Comparison of ENCODE assay signal across 8 cellular contexts in the genomic region with DNA sequence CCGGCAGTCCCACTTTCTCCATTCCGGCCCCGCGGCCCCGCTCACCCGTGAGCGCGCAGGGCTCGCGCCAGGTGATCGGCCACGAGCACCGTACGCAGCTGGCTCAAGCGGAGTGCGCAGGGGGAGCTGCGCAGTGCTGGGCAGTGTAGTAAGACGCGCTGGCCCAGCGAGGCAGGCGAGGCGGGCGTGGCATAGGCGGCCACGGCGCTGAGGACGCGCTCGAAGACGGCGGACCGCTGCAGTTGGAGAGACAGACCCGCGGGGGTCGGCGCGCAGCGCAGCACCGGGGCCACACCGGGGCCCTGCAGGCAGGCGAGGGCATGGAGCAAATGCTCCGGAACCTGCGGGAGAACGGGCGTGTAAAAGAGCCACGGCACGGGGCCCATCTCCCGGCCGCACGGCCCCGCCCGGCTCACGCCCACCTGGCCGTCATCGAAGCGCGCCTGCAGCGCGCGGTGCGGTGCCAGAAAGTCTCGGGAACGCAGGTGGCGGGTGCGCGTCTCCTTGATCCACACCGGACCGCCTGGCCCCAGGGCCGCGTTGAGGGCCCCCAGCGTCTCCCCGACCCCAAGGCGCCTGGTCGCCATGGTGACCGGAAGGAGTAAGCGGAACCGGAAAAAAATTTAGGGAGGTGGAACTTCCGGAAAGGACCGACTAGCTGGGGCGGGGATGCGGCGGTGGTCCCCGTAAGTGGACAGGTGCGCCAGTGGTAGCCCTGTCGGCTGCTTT. TPM values are rescaled to one million over a fixed set of nuclear protein-coding genes. Genes with fewer than 3 reads are reported as not detected.
DNase-seq lines count a peak whose midpoint lies in the region; ATAC-seq and TF ChIP-seq lines count a peak whose summit lies in the region.

A gene with protein sequence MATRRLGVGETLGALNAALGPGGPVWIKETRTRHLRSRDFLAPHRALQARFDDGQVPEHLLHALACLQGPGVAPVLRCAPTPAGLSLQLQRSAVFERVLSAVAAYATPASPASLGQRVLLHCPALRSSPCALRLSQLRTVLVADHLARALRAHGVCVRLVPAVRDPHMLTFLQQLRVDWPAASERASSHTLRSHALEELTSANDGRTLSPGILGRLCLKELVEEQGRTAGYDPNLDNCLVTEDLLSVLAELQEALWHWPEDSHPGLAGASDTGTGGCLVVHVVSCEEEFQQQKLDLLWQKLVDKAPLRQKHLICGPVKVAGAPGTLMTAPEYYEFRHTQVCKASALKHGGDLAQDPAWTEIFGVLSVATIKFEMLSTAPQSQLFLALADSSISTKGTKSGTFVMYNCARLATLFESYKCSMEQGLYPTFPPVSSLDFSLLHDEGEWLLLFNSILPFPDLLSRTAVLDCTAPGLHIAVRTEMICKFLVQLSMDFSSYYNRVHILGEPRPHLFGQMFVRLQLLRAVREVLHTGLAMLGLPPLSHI (minus strand): TSS at position 603 of the 729 bp plus-strand sequence. CDS start 16 bp downstream, at position 587.

- H3K36me3 ChIP-seq in BE2C, result peaks cover 24% of the 10 kb centered on the region
- peaks cover 40% of the 10 kb centered on the region for H3K36me3 ChIP-seq in OCI-LY3 (replicated peaks; ENCODE audit: low read depth, low read length)
- H3K36me3 ChIP-seq in mesodermal cell (ENCODE audit: control insufficient read depth, insufficient read depth, low read length), result peaks cover 46% of the 10 kb centered on the region

- no peaks in the 10 kb centered on the region for H3K9me3 ChIP-seq in BE2C
- H3K9me3 ChIP-seq in OCI-LY3 (ENCODE audit: insufficient read depth, low read length), result no peaks in the 10 kb centered on the region
- no peaks in the 10 kb centered on the region for H3K9me3 ChIP-seq in mesodermal cell (ENCODE audit: control insufficient read depth, low read length)

- peaks cover 40% of the 10 kb centered on the region for H3K79me2 ChIP-seq in OCI-LY3 (ENCODE audit: low read length)

- DNase-seq in BE2C (peak; percentile 50), HEK293T (ENCODE audit: extremely low spot score) (peak; percentile 52), activated T-cell treated with anti-CD3 and anti-CD28 coated beads for 1 hour (ENCODE audit: low read depth) (peak; percentile 22), epidermal melanocyte (ENCODE audit: insufficient read length, low spot score) (peak; percentile 39)
- DNase-seq in stimulated activated naive CD4-positive, alpha-beta T cell treated with Interleukin-2 at 50 U/mL for 16 hours (lab: John Stamatoyannopoulos, UW), result peak; percentile 51

- peaks cover 18% of the 10 kb centered on the region for H4K20me1 ChIP-seq in OCI-LY3 (ENCODE audit: insufficient read depth, low read length)

- peak within 1 kb of the TSS; percentile 62 for H3K9ac ChIP-seq in OCI-LY3 (ENCODE audit: low read length)

- ATAC-seq in HG03342 (IDR thresholded peaks at IDR 0.05; ENCODE audit: unreplicated experiment), result no peak

- peak within 1 kb of the TSS; percentile 57 for H3K27ac ChIP-seq in OCI-LY3 (ENCODE audit: low read length)
- H3K27ac ChIP-seq in mesodermal cell (ENCODE audit: low read depth, low read length, severe bottlenecking), result peak within 1 kb of the TSS; percentile 6

- H3K4me1 ChIP-seq in BE2C (no peaks in the 10 kb centered on the region), OCI-LY3 (ENCODE audit: low read length) (peaks cover 20% of the 10 kb centered on the region), mesodermal cell (ENCODE audit: control insufficient read depth, insufficient read depth, low read length, poor library complexity, severe bottlenecking) (peaks cover 10% of the 10 kb centered on the region)

- 1% methylated on average over 79 to 82 of the region's 85 CpGs for WGBS in mesodermal cell (ENCODE audit: insufficient coverage in 2 of 2), 2 experiments

- H3K4me3 ChIP-seq in BE2C (ENCODE audit: low read depth, low read length) (peak within 1 kb of the TSS; percentile 70), OCI-LY3 (ENCODE audit: low read length) (peak within 1 kb of the TSS; percentile 81), mesodermal cell (ENCODE audit: extremely low read depth, insufficient read depth, low read length, poor library complexity, severe bottlenecking) (peak within 1 kb of the TSS; percentile 76)

- TF ChIP-seq CTCF in BE2C (IDR thresholded peaks at IDR 0.05; ENCODE audit: low read depth, low read length) (no peak), OCI-LY3 (IDR thresholded peaks at IDR 0.05; ENCODE audit: low read depth, low read length) (no peak)

- peak within 1 kb of the TSS; percentile 23; the same call in 1 of the 2 replicates for H2AFZ ChIP-seq in OCI-LY3 (ENCODE audit: low read depth, low read length)

- H3K27me3 ChIP-seq in BE2C (no peaks in the 10 kb centered on the region), OCI-LY3 (ENCODE audit: low read depth, low read length) (no peaks in the 10 kb centered on the region)

- POLR2A ChIA-PET in HEK293T (lab: Yijun Ruan, JAX), result interaction anchor here (0.6 to 9.9 kb wide), 6 partner anchors 11 to 76 kb away, joined by 3 to 204 read pairs (median 22); a partner anchor contains a TSS

- H3K4me2 ChIP-seq in OCI-LY3 (ENCODE audit: low read length), result peak within 1 kb of the TSS; percentile 78

- CTCF ChIA-PET in HEK293T (lab: Yijun Ruan, JAX), result interaction anchor here (0.6 to 1.0 kb wide), 2 partner anchors 76 to 458 kb away, joined by 3 read pairs; no protein-coding TSS in a partner anchor

TF ChIP-seq in HEK293T, 16 proteins besides CTCF, POLR2A, EP300 and RAD21:
- TF ChIP-seq SUZ12 (IDR thresholded peaks at IDR 0.05), result no peak
- no peak for TF ChIP-seq FOXM1 (IDR thresholded peaks at IDR 0.05; ENCODE audit: borderline replicate concordance)
- TF ChIP-seq ARNT (IDR thresholded peaks at IDR 0.05), result no peak
- TF ChIP-seq CTBP1 (IDR thresholded peaks at IDR 0.05; ENCODE audit: borderline replicate concordance), result peak; percentile 63; the same call in 1 of the 2 replicates
- peak; percentile 41 for TF ChIP-seq L3MBTL2 (conservative IDR thresholded peaks at IDR 0.05)
TF ChIP-seq in HEK293T: peak in this region for 2.

RNA-seq across cellular contexts. Expression of the gene that starts here (rescaled TPM):
- 25.8 TPM for polyA plus RNA-seq in BE2C (2012; ENCODE audit: insufficient read depth, insufficient read length, low read depth)
- 50.2 TPM for polyA plus RNA-seq in mesodermal cell (2013, experiment 1 of 2)
- 40.7 TPM for polyA plus RNA-seq in mesodermal cell (2013, experiment 2 of 2)
